ENCODE assay signal across 8 cellular contexts in the genomic region with DNA sequence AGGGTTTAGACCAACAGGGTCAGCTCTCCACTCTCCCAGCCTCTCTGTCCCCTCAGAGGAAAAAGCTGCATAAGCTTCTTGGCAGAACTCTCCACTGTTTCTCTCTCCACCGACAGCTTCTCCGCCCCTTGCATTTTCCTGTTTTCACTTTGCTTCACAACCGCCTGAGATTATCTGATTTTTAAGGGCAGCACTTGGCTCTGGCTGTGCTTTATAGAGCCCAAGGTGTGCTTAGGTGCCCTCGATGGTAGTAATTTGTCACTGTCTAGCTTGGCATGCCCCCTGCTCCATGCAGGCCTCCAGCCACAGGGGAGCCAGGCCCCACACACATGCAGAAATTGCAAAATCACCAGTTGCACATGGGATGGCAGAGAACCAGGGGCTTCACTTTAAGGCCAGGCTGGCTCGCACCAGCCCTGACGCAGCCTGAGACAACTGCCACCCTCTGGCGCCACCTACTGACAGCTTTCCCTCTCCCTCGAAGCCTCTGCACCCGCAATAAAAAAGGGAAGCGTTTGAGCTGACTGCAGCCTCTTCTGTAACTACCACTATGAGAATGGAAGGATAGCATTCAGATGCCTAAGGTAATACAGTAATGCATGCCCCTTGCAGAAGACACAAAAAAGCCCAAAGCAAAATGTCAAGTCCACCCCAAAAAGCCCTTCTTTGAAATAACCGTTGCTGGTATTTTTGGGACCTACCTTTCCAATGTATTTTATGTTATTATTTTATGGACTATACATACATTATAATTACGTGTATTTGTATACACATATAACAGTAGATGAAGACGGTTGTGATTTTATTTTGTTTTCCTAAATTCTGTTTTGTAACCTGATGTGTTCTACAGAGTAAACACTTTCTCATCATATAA. TPM values are rescaled to one million over a fixed set of nuclear protein-coding genes. Genes with fewer than 3 reads are reported as not detected.
DNase-seq lines count a peak whose midpoint lies in the region; ATAC-seq lines count a peak whose summit lies in the region.

No MANE protein-coding gene starts in this region.

- H3K4me3 Mint-ChIP-seq in CD4-positive, CD25-positive, alpha-beta regulatory T cell: peak overlapping the region in 1 of 4 donors; percentile 4

- no peaks in the 10 kb centered on the region for H3K9me3 ChIP-seq in CD4-positive, CD25-positive, alpha-beta regulatory T cell (ENCODE audit: control insufficient read depth in 2 of 2, low read length in 2 of 2)
- no peaks in the 10 kb centered on the region for H3K9me3 ChIP-seq in mesenchymal stem cell (ENCODE audit: control insufficient read depth, low read length)

- H4K91ac ChIP-seq in mesenchymal stem cell (ENCODE audit: low read length): no peak overlapping the region

- H2BK5ac ChIP-seq in mesenchymal stem cell (ENCODE audit: low read depth, low read length, poor library complexity, severe bottlenecking): no peak overlapping the region

- no peaks in the 10 kb centered on the region for H3K36me3 ChIP-seq in CD4-positive, CD25-positive, alpha-beta regulatory T cell (ENCODE audit: control insufficient read depth, insufficient read depth, low read length)
- H3K36me3 ChIP-seq in mesenchymal stem cell (ENCODE audit: control insufficient read depth in 1 of 2, insufficient read depth in 2 of 2, low read depth in 1 of 2, low read length in 2 of 2): no peaks in the 10 kb centered on the region

- no peak overlapping the region for H2AK5ac ChIP-seq in mesenchymal stem cell (ENCODE audit: low read length, severe bottlenecking)

- H3K9ac ChIP-seq in mesenchymal stem cell (ENCODE audit: low read length): no peak overlapping the region

- H3K4me1 ChIP-seq in CD4-positive, CD25-positive, alpha-beta regulatory T cell (ENCODE audit: control insufficient read depth, insufficient read depth, low read length, poor library complexity, severe bottlenecking): no peaks in the 10 kb centered on the region
- peaks cover 2% of the 10 kb centered on the region for H3K4me1 ChIP-seq in mesenchymal stem cell (ENCODE audit: control insufficient read depth, insufficient read depth, low read depth, low read length)

- no peak overlapping the region for H2BK15ac ChIP-seq in mesenchymal stem cell (ENCODE audit: low read depth, poor library complexity, severe bottlenecking)

- no peaks in the 10 kb centered on the region for H3K79me1 ChIP-seq in mesenchymal stem cell (replicated peaks; ENCODE audit: low read length, poor library complexity, severe bottlenecking)

- peak; percentile 29 to 62 (median 47) for DNase-seq in CD4-positive, CD25-positive, alpha-beta regulatory T cell
- peak; percentile 68 for DNase-seq in NCI-H69 (lab: John Stamatoyannopoulos, UW)
- peak; percentile 84 to 86 for DNase-seq in activated CD4-positive, alpha-beta T cell treated with anti-CD3 and anti-CD28 coated beads, Interleukin-2, amount 50 U/mL, for 48 hours
- DNase-seq in effector CD4-positive, alpha-beta T cell: peak; percentile 55
- DNase-seq in mesenchymal stem cell: peak; percentile 42
- DNase-seq in stimulated activated CD8-positive, alpha-beta memory T cell treated with anti-CD3 and anti-CD28 coated beads, Interleukin-2, amount 100 ng/mL, for 48 hours (ENCODE audit: low read depth in 2 of 2): peak; percentile 63 to 66

- peaks cover 0 to 10% (median 7%) of the 10 kb centered on the region in 4 donors for H3K4me1 Mint-ChIP-seq in CD4-positive, CD25-positive, alpha-beta regulatory T cell

- no peaks in the 10 kb centered on the region for H3K27me3 Mint-ChIP-seq in CD4-positive, CD25-positive, alpha-beta regulatory T cell

- H3K14ac ChIP-seq in mesenchymal stem cell (ENCODE audit: low read length in 2 of 2): no peak overlapping the region

- no peak overlapping the region for H3K23ac ChIP-seq in mesenchymal stem cell (ENCODE audit: low read length in 2 of 2)

- H3K27ac Mint-ChIP-seq in CD4-positive, CD25-positive, alpha-beta regulatory T cell: peak overlapping the region in 1 of 3 donors; percentile 11

- H2AFZ ChIP-seq in mesenchymal stem cell (ENCODE audit: low read depth, low read length): no peak overlapping the region

- 8% methylated on average over 10 of the region's 13 CpGs for WGBS in mesenchymal stem cell

- H3K27ac ChIP-seq in CD4-positive, CD25-positive, alpha-beta regulatory T cell (ENCODE audit: insufficient read depth, low read length, poor library complexity, severe bottlenecking): no peak overlapping the region
- H3K27ac ChIP-seq in mesenchymal stem cell (ENCODE audit: low read length, poor library complexity, severe bottlenecking): no peak overlapping the region

- H3K9me3 Mint-ChIP-seq in CD4-positive, CD25-positive, alpha-beta regulatory T cell: peaks cover 0 to 7% (median 2%) of the 10 kb centered on the region in 7 donors

- no peak overlapping the region for H3K4me3 ChIP-seq in CD4-positive, CD25-positive, alpha-beta regulatory T cell (ENCODE audit: low read depth, low read length)
- H3K4me3 ChIP-seq in mesenchymal stem cell (ENCODE audit: insufficient read depth in 1 of 2, low read depth in 1 of 2, low read length in 2 of 2): no peak overlapping the region

- no peaks in the 10 kb centered on the region for H3K36me3 Mint-ChIP-seq in CD4-positive, CD25-positive, alpha-beta regulatory T cell

- no peak overlapping the region for H3K4me2 ChIP-seq in mesenchymal stem cell (ENCODE audit: low read length, poor library complexity, severe bottlenecking)

- no peak overlapping the region for H4K8ac ChIP-seq in mesenchymal stem cell (ENCODE audit: low read length)

- H2BK120ac ChIP-seq in mesenchymal stem cell (ENCODE audit: low read depth, low read length): no peak overlapping the region

- no peak overlapping the region for H2BK12ac ChIP-seq in mesenchymal stem cell (ENCODE audit: low read length in 2 of 2)

- no peak overlapping the region for H3K18ac ChIP-seq in mesenchymal stem cell (ENCODE audit: low read depth in 1 of 2, low read length in 2 of 2)

- H3K4ac ChIP-seq in mesenchymal stem cell (ENCODE audit: low read depth in 1 of 2, low read length in 2 of 2): no peak overlapping the region

- no peaks in the 10 kb centered on the region for H3K27me3 ChIP-seq in CD4-positive, CD25-positive, alpha-beta regulatory T cell (ENCODE audit: control insufficient read depth, insufficient read depth, low read length)
- peaks cover 0 to 39% of the 10 kb centered on the region in 2 experiments for H3K27me3 ChIP-seq in mesenchymal stem cell (ENCODE audit: control insufficient read depth in 1 of 2, insufficient read depth in 1 of 2, low read length in 2 of 2)

- peak; percentile 43 to 48 for ATAC-seq in CD4-positive, CD25-positive, alpha-beta regulatory T cell (ENCODE audit: low read depth in 2 of 2)
- ATAC-seq in GM19351 (IDR thresholded peaks at IDR 0.05; ENCODE audit: unreplicated experiment): peak; percentile 95
- ATAC-seq in HG03457 (IDR thresholded peaks at IDR 0.05; ENCODE audit: unreplicated experiment): peak; percentile 83

RNA-seq across cellular contexts. Expression of a gene that starts 32.0 kb away (rescaled TPM):
- total RNA-seq in CD4-positive, CD25-positive, alpha-beta regulatory T cell: not detected
- not detected for polyA plus RNA-seq in CD4-positive, CD25-positive, alpha-beta regulatory T cell
- polyA plus RNA-seq in mesenchymal stem cell (2013, experiment 1 of 2): 0.06 TPM
- 0.04 TPM for polyA plus RNA-seq in mesenchymal stem cell (2013, experiment 2 of 2)
